Comparison of ENCODE assay signal across 35 cellular contexts in the genomic region with DNA sequence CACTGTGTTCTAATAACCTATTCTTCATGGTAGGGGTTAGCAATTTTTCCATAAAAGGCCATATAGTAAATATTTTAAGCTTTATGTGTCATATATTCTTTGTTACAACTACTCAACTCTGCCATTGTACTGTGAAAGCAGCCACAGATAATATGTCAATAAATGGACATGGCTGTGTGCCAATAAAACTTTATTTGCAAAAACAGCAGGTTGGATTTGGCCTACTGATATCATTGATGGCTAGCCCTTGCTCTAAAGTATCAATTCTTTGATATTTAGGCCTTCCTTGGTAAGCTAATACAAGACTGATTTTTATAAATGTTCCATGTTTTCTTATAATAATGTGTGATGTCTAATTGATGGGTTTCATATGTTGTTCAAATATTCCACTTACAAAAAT.
"Had no signal": no experiment of that assay in that cellular context is flagged by ENCODE, and none has a peak within 500 bp of the region (broad histone marks: within the 10 kb centered on the region; RNA-seq: fewer than 3 reads in every experiment).

No MANE protein-coding gene starts in this region.

- DNase-seq: Karpas-422, Kasumi-1, MG63, MM.1S, MV-4-11, NCI-H1048, NCI-H1092, NCI-H1092 treated with DMSO at 0.1 percent for 48 hours, NCI-H1105, NCI-H1105 treated with DMSO at 0.1 percent for 48 hours, NCI-H1417, NCI-H1417 treated with DMSO at 0.1 percent for 48 hours, NCI-H1436, NCI-H1436 treated with DMSO at 0.1 percent for 48 hours, NCI-H146, NCI-H1694, NCI-H1694 treated with DMSO at 0.1 percent for 48 hours, NCI-H187, NCI-H187 treated with DMSO at 0.1 percent for 48 hours, NCI-H1930, NCI-H2029, NCI-H2029 treated with DMSO at 0.1 percent for 48 hours, NCI-H2081, NCI-H2081 treated with DMSO at 0.1 percent for 48 hours, NCI-H2107, NCI-H2171, NCI-H2171 treated with DMSO at 0.1 percent for 48 hours, NCI-H2227 treated with DMSO at 0.1 percent for 48 hours, NCI-H226, NCI-H345, NCI-H446, NCI-H446 treated with DMSO at 0.1 percent for 48 hours, NCI-H510A, NCI-H510A treated with DMSO at 0.1 percent for 48 hours, NCI-H524 had no signal

- H3K36me3 ChIP-seq: MG63 had no signal

- H3K27me3 ChIP-seq: MG63 had no signal

- H3K4me3 ChIP-seq: MG63 had no signal
